In genomic region chr16:87806246-87806607, GRCh38 we compare ENCODE assay signal across 8 cellular contexts. TPM values are rescaled to one million over a fixed set of nuclear protein-coding genes. Genes with fewer than 3 reads are reported as not detected.
DNase-seq lines count a peak whose midpoint lies in the region; ATAC-seq lines count a peak whose summit lies in the region.

No MANE protein-coding gene starts in this region.

- DNase-seq in NCI-H345 (lab: John Stamatoyannopoulos, UW) (peak; percentile 35), NCI-H345 treated with DMSO at 0.1 percent for 48 hours (lab: John Stamatoyannopoulos, UW; ENCODE audit: unreplicated experiment) (no peak), T-cell (no peak)
- no peak for DNase-seq in stimulated activated naive B cell treated with anti-CD40 and anti-IgM and Interleukin-4, amounts not matched to agents 10 μg/mL and 1 μg/mL and 100 μg/mL, for 72 hours
- no peak for DNase-seq in effector CD4-positive, alpha-beta T cell

- CTCF ChIA-PET in T-cell (lab: Charles Lee) = no interaction called here

- peaks cover 0 to 2% of the 10 kb centered on the region in 2 donors for H3K27me3 Mint-ChIP-seq in T-cell
- H3K27me3 Mint-ChIP-seq in stimulated activated naive B cell treated with anti-CD40 and anti-IgM and Interleukin-4, amounts not matched to agents 10 μg/mL and 1 μg/mL and 100 μg/mL, for 72 hours = peaks cover 10 to 23% of the 10 kb centered on the region in 2 donors

- H3K4me1 ChIP-seq in esophagus (ENCODE audit: control insufficient read depth in 2 of 2, insufficient read depth in 2 of 2, low read length in 1 of 2) = peaks cover 0 to 16% of the 10 kb centered on the region in 2 donors

- H3K4me3 Mint-ChIP-seq in T-cell = peak overlapping the region; percentile 83 to 91 (median 87)
- H3K4me3 Mint-ChIP-seq in stimulated activated naive B cell treated with anti-CD40 and anti-IgM and Interleukin-4, amounts not matched to agents 10 μg/mL and 1 μg/mL and 100 μg/mL, for 72 hours = peak overlapping the region; percentile 72 to 73

- peak overlapping the region in 1 of 2 donors; percentile 7 for H3K4me3 ChIP-seq in esophagus (ENCODE audit: low read depth in 1 of 2, low read length in 2 of 2)

- ATAC-seq in T-cell (replicated peaks in 1 of 4) (peak; percentile 42 to 54 (median 49)), HG02678 (IDR thresholded peaks at IDR 0.05; ENCODE audit: unreplicated experiment) (no peak), GM21526 (IDR thresholded peaks at IDR 0.05; ENCODE audit: low FRiP score, unreplicated experiment) (no peak)
- ATAC-seq in stimulated activated naive B cell treated with anti-CD40 and anti-IgM and Interleukin-4, amounts not matched to agents 10 μg/mL and 1 μg/mL and 100 μg/mL, for 72 hours (replicated peaks) = no peak

- H3K27me3 ChIP-seq in esophagus (ENCODE audit: control insufficient read depth in 1 of 2, insufficient read depth in 2 of 2, low read length in 2 of 2) = no peaks in the 10 kb centered on the region

- WGBS in esophagus, 2 donors = 22 to 25% methylated on average over 16 of the region's 16 CpGs

- H3K4me1 Mint-ChIP-seq in T-cell = peaks cover 12 to 23% (median 17%) of the 10 kb centered on the region in 3 donors
- peaks cover 47 to 67% of the 10 kb centered on the region in 2 donors for H3K4me1 Mint-ChIP-seq in stimulated activated naive B cell treated with anti-CD40 and anti-IgM and Interleukin-4, amounts not matched to agents 10 μg/mL and 1 μg/mL and 100 μg/mL, for 72 hours

- H3K36me3 ChIP-seq in esophagus (ENCODE audit: control insufficient read depth in 2 of 2, insufficient read depth in 2 of 2, low read length in 1 of 2) = no peaks in the 10 kb centered on the region

- H3K27ac ChIP-seq in esophagus (ENCODE audit: low read depth in 2 of 2, low read length in 1 of 2) = peak overlapping the region; percentile 72

- POLR2A ChIA-PET in T-cell (lab: Charles Lee) = no interaction called here

- no peaks in the 10 kb centered on the region for H3K9me3 Mint-ChIP-seq in T-cell
- no peaks in the 10 kb centered on the region for H3K9me3 Mint-ChIP-seq in stimulated activated naive B cell treated with anti-CD40 and anti-IgM and Interleukin-4, amounts not matched to agents 10 μg/mL and 1 μg/mL and 100 μg/mL, for 72 hours

- peak overlapping the region; percentile 98 for H3K27ac Mint-ChIP-seq in T-cell
- peak overlapping the region; percentile 75 for H3K27ac Mint-ChIP-seq in stimulated activated naive B cell treated with anti-CD40 and anti-IgM and Interleukin-4, amounts not matched to agents 10 μg/mL and 1 μg/mL and 100 μg/mL, for 72 hours

- peaks cover 2% of the 10 kb centered on the region for H3K36me3 Mint-ChIP-seq in T-cell
- H3K36me3 Mint-ChIP-seq in stimulated activated naive B cell treated with anti-CD40 and anti-IgM and Interleukin-4, amounts not matched to agents 10 μg/mL and 1 μg/mL and 100 μg/mL, for 72 hours = no peaks in the 10 kb centered on the region

- no peaks in the 10 kb centered on the region for H3K9me3 ChIP-seq in esophagus (ENCODE audit: control insufficient read depth in 2 of 2, insufficient read depth in 1 of 2, low read depth in 1 of 2, low read length in 1 of 2)

RNA-seq across cellular contexts. Expression of gene KLHDC4, which starts 40.4 kb away (rescaled TPM):
- 100 to 1,000 TPM; 104 to 136 (median 116) TPM for total RNA-seq in T-cell
- 10 to 100 TPM; 20.0 to 32.4 TPM for polyA plus RNA-seq in esophagus

Comparison
In these comparisons a context has a peak if more than half of its experiments do, and no peak if none do; other contexts are left out.
1. ATAC-seq: peak in T-cell (4 of 4); none in stimulated activated naive B cell treated with anti-CD40 and anti-IgM and Interleukin-4, amounts not matched to agents 10 μg/mL and 1 μg/mL and 100 μg/mL, for 72 hours (0 of 2), HG02678 (single experiment) and GM21526 (single experiment).